In genomic region chr7:29217112-29217511, GRCh38 we compare ENCODE assay signal across 19 cellular contexts.
"Had no signal": no experiment of that assay in that cellular context is flagged by ENCODE, and none has a peak within 500 bp of the region (broad histone marks: within the 10 kb centered on the region; RNA-seq: fewer than 3 reads in every experiment).

No MANE protein-coding gene starts in this region.

- DNase-seq: activated CD4-positive, CD25-positive, alpha-beta regulatory T cell treated with anti-CD3 and anti-CD28 coated beads, Interleukin-2, amount 50 U/mL, for 72 hours; activated CD8-positive, alpha-beta memory T cell treated with anti-CD3 and anti-CD28 coated beads for 24 hours; activated CD8-positive, alpha-beta memory T cell treated with anti-CD3 and anti-CD28 coated beads, Interleukin-2, amount 50 U/mL, for 48 hours; activated effector memory CD4-positive, alpha-beta T cell treated with Interleukin-2 at 50 U/mL for 16 hours; activated naive CD4-positive, alpha-beta T cell treated with anti-CD3 and anti-CD28 coated beads, Interleukin-2, amount 10 ng/mL, durations not matched to agents 7 days and 5 days; activated T-cell treated with anti-CD3 and anti-CD28 coated beads, Interleukin-2, amount 50 U/mL, for 48 hours; effector CD8-positive, alpha-beta T cell; heart left ventricle; islet precursor cell; natural killer cell; retina; stimulated activated CD4-positive, alpha-beta T cell treated with anti-CD3 and anti-CD28 coated beads, Interleukin-2, amount 100 ng/mL, for 24 hours; stimulated activated naive CD4-positive, alpha-beta T cell treated with Interleukin-2 at 50 U/mL for 16 hours; thyroid gland had no signal

- H3K4me1 ChIP-seq: ascending aorta, thyroid gland had no signal

- H3K4me3 ChIP-seq: ascending aorta, gastroesophageal sphincter, heart left ventricle, thyroid gland had no signal

- H3K9me3 ChIP-seq: ascending aorta, neutrophil, thyroid gland had no signal

- H3K36me3 ChIP-seq: ascending aorta, gastroesophageal sphincter, heart left ventricle, neutrophil, thyroid gland had no signal

- H3K27me3 ChIP-seq: ascending aorta, gastroesophageal sphincter, heart left ventricle, neutrophil, thyroid gland had no signal

- H3K9me3 Mint-ChIP-seq: activated naive CD4-positive, alpha-beta T cell treated with anti-CD3 and anti-CD28 coated beads, Interleukin-2, amount 10 ng/mL, durations not matched to agents 7 days and 5 days; dendritic cell treated with granulocyte-macrophage colony-stimulating factor and Interleukin-4, amounts not matched to agents 40 ng/mL and 50 ng/mL, for 4 days; natural killer cell; T-helper 1 cell treated with Interleukin-12 subunit alpha and Interleukin-12 subunit beta and Interleukin-4 antibody, amounts not matched to agents 30 μg/mL and 1 μg/mL, for 36 hours had no signal

- H3K27me3 Mint-ChIP-seq: activated naive CD4-positive, alpha-beta T cell treated with anti-CD3 and anti-CD28 coated beads, Interleukin-2, amount 10 ng/mL, durations not matched to agents 7 days and 5 days; dendritic cell treated with granulocyte-macrophage colony-stimulating factor and Interleukin-4, amounts not matched to agents 40 ng/mL and 50 ng/mL, for 4 days had no signal

- H3K27ac Mint-ChIP-seq: activated naive CD4-positive, alpha-beta T cell treated with anti-CD3 and anti-CD28 coated beads, Interleukin-2, amount 10 ng/mL, durations not matched to agents 7 days and 5 days; dendritic cell treated with granulocyte-macrophage colony-stimulating factor and Interleukin-4, amounts not matched to agents 40 ng/mL and 50 ng/mL, for 4 days; natural killer cell; T-helper 1 cell treated with Interleukin-12 subunit alpha and Interleukin-12 subunit beta and Interleukin-4 antibody, amounts not matched to agents 30 μg/mL and 1 μg/mL, for 36 hours had no signal

- H3K27ac ChIP-seq: ascending aorta, gastroesophageal sphincter, heart left ventricle, neutrophil, thyroid gland had no signal

- H3K4me1 Mint-ChIP-seq: activated naive CD4-positive, alpha-beta T cell treated with anti-CD3 and anti-CD28 coated beads, Interleukin-2, amount 10 ng/mL, durations not matched to agents 7 days and 5 days had no signal

- H3K4me3 Mint-ChIP-seq: activated naive CD4-positive, alpha-beta T cell treated with anti-CD3 and anti-CD28 coated beads, Interleukin-2, amount 10 ng/mL, durations not matched to agents 7 days and 5 days; dendritic cell treated with granulocyte-macrophage colony-stimulating factor and Interleukin-4, amounts not matched to agents 40 ng/mL and 50 ng/mL, for 4 days; natural killer cell; T-helper 1 cell treated with Interleukin-12 subunit alpha and Interleukin-12 subunit beta and Interleukin-4 antibody, amounts not matched to agents 30 μg/mL and 1 μg/mL, for 36 hours had no signal

- H3K36me3 Mint-ChIP-seq: activated naive CD4-positive, alpha-beta T cell treated with anti-CD3 and anti-CD28 coated beads, Interleukin-2, amount 10 ng/mL, durations not matched to agents 7 days and 5 days; natural killer cell had no signal
